In genomic region chrX:112313201-112313600, GRCh38 we compare ENCODE assay signal across 8 cellular contexts.
"Had no signal": no experiment of that assay in that cellular context is flagged by ENCODE, and none has a peak within 500 bp of the region (broad histone marks: within the 10 kb centered on the region; RNA-seq: fewer than 3 reads in every experiment).

No MANE protein-coding gene starts in this region.

- H3K4me3 Mint-ChIP-seq: HFFc6 had no signal

- DNase-seq: GM23248, GOT3, H7, HFFc6, IMR-90, KG1 had no signal

- ATAC-seq: HCT116, K562 had no signal

- H3K27ac Mint-ChIP-seq: HFFc6 had no signal
